Comparison of ENCODE assay signal across 1 cellular context in genomic region chr12:53990311-53991076, GRCh38.
TF ChIP-seq lines count a peak whose summit lies in the region.

No MANE protein-coding gene starts in this region.

TF ChIP-seq in H1, 55 proteins besides CTCF, POLR2A, EP300 and RAD21:
- TF ChIP-seq SP2 (IDR thresholded peaks at IDR 0.05; ENCODE audit: low read length) (no peak), POLR2AphosphoS5 (IDR thresholded peaks at IDR 0.05; ENCODE audit: low read depth, low read length) (no peak), JUND (IDR thresholded peaks at IDR 0.05; ENCODE audit: low read length) (no peak), ASH2L (IDR thresholded peaks at IDR 0.05; ENCODE audit: low read length) (no peak), CTBP2 (IDR thresholded peaks at IDR 0.05; ENCODE audit: borderline replicate concordance, insufficient read depth, insufficient read length, low read length) (peak; percentile 4), GTF2F1 (IDR thresholded peaks at IDR 0.05; ENCODE audit: borderline replicate concordance, low read depth, low read length) (no peak), SUZ12 (IDR thresholded peaks at IDR 0.05; ENCODE audit: low read length) (peak; percentile 92), ATF2 (IDR thresholded peaks at IDR 0.05; ENCODE audit: low read length) (no peak), GABPA (IDR thresholded peaks at IDR 0.05; ENCODE audit: borderline replicate concordance, insufficient read depth, low read length) (no peak), SP4 (IDR thresholded peaks at IDR 0.05; ENCODE audit: low read length) (no peak), KDM1A (IDR thresholded peaks at IDR 0.05; ENCODE audit: borderline replicate concordance, low read length) (no peak), BACH1 (IDR thresholded peaks at IDR 0.05; ENCODE audit: low read length) (no peak), CBX8 (IDR thresholded peaks at IDR 0.05; ENCODE audit: borderline replicate concordance, low read depth, low read length) (0 out of 2 replicates have a peak, but pooled peaks have one; percentile 49), EZH2 (IDR thresholded peaks at IDR 0.05; ENCODE audit: low read depth, low read length, severe bottlenecking) (peak; percentile 94), YY1 (IDR thresholded peaks at IDR 0.05; ENCODE audit: low read depth, low read length) (no peak), RFX5 (IDR thresholded peaks at IDR 0.05; ENCODE audit: borderline replicate concordance, low read depth, low read length) (no peak)
